Comparison of ENCODE assay signal across 1 cellular context in genomic region chr10:93749218-93749799, GRCh38.
TF ChIP-seq lines count a peak whose summit lies in the region.

No MANE protein-coding gene starts in this region.

TF ChIP-seq in H1, 55 proteins besides CTCF, POLR2A, EP300 and RAD21:
- TF ChIP-seq CHD7 (IDR thresholded peaks at IDR 0.05; ENCODE audit: insufficient replicate concordance, low read length), result peak; percentile 72
- TF ChIP-seq MAFK (IDR thresholded peaks at IDR 0.05; ENCODE audit: low read depth, low read length), result no peak
- no peak for TF ChIP-seq CBX5 (IDR thresholded peaks at IDR 0.05; ENCODE audit: low read depth, low read length)
- no peak for TF ChIP-seq CBX8 (IDR thresholded peaks at IDR 0.05; ENCODE audit: borderline replicate concordance, low read depth, low read length)
- TF ChIP-seq GABPA (IDR thresholded peaks at IDR 0.05; ENCODE audit: borderline replicate concordance, insufficient read depth, low read length), result no peak
- TF ChIP-seq RXRA (IDR thresholded peaks at IDR 0.05; ENCODE audit: insufficient read depth, low read depth, low read length), result no peak
- no peak for TF ChIP-seq MAX (IDR thresholded peaks at IDR 0.05)
- TF ChIP-seq RBBP5 (IDR thresholded peaks at IDR 0.05; ENCODE audit: borderline replicate concordance, low read depth, low read length), result no peak
- no peak for TF ChIP-seq SIRT6 (IDR thresholded peaks at IDR 0.05; ENCODE audit: low read length)
- no peak for TF ChIP-seq TEAD4 (IDR thresholded peaks at IDR 0.05; ENCODE audit: low read depth, low read length)
- TF ChIP-seq HDAC6 (IDR thresholded peaks at IDR 0.05; ENCODE audit: low read depth, low read length), result no peak
- TF ChIP-seq YY1 (IDR thresholded peaks at IDR 0.05; ENCODE audit: low read depth, low read length), result no peak
- no peak for TF ChIP-seq KDM5A (IDR thresholded peaks at IDR 0.05; ENCODE audit: low read length)
- no peak for TF ChIP-seq GTF2F1 (IDR thresholded peaks at IDR 0.05; ENCODE audit: borderline replicate concordance, low read depth, low read length)
- TF ChIP-seq JUND (IDR thresholded peaks at IDR 0.05; ENCODE audit: low read length), result no peak
- TF ChIP-seq KDM1A (IDR thresholded peaks at IDR 0.05; ENCODE audit: borderline replicate concordance, low read length), result peak; percentile 95
- no peak for TF ChIP-seq EGR1 (IDR thresholded peaks at IDR 0.05; ENCODE audit: borderline replicate concordance, low read depth, low read length)
- no peak for TF ChIP-seq CREB1 (IDR thresholded peaks at IDR 0.05)
- no peak for TF ChIP-seq CHD1 (IDR thresholded peaks at IDR 0.05; ENCODE audit: low read depth, low read length)
- no peak for TF ChIP-seq ASH2L (IDR thresholded peaks at IDR 0.05; ENCODE audit: low read length)
- TF ChIP-seq BRCA1 (IDR thresholded peaks at IDR 0.05; ENCODE audit: low read depth, low read length), result no peak
- TF ChIP-seq SP2 (IDR thresholded peaks at IDR 0.05; ENCODE audit: low read length), result no peak
- no peak for TF ChIP-seq BCL11A (IDR thresholded peaks at IDR 0.05; ENCODE audit: low read depth in 2 of 2, low read length in 2 of 2)
- no peak for TF ChIP-seq TBP (IDR thresholded peaks at IDR 0.05; ENCODE audit: low read depth, low read length)
- no peak for TF ChIP-seq CEBPB (IDR thresholded peaks at IDR 0.05; ENCODE audit: low read depth, low read length)
- no peak for TF ChIP-seq USF2 (IDR thresholded peaks at IDR 0.05; ENCODE audit: low read length)
- TF ChIP-seq NANOG (IDR thresholded peaks at IDR 0.05; ENCODE audit: insufficient read depth, low read depth, low read length, poor library complexity, severe bottlenecking), result peak; percentile 65
- peak in 1 of 2 experiments; percentile 91; a peak in 1 of 4 replicates for TF ChIP-seq HDAC2 (IDR thresholded peaks at IDR 0.05; ENCODE audit: borderline replicate concordance in 1 of 2, low read depth in 2 of 2, low read length in 2 of 2)
- TF ChIP-seq RNF2 (IDR thresholded peaks at IDR 0.05; ENCODE audit: borderline replicate concordance, low read depth, low read length, missing control alignments, poor library complexity, severe bottlenecking), result no peak
- no peak for TF ChIP-seq TCF12 (IDR thresholded peaks at IDR 0.05; ENCODE audit: low read depth, low read length)
- TF ChIP-seq SUZ12 (IDR thresholded peaks at IDR 0.05; ENCODE audit: low read length), result no peak
- no peak for TF ChIP-seq BACH1 (IDR thresholded peaks at IDR 0.05; ENCODE audit: low read length)
